Comparison of ENCODE assay signal across 13 cellular contexts in the genomic region with DNA sequence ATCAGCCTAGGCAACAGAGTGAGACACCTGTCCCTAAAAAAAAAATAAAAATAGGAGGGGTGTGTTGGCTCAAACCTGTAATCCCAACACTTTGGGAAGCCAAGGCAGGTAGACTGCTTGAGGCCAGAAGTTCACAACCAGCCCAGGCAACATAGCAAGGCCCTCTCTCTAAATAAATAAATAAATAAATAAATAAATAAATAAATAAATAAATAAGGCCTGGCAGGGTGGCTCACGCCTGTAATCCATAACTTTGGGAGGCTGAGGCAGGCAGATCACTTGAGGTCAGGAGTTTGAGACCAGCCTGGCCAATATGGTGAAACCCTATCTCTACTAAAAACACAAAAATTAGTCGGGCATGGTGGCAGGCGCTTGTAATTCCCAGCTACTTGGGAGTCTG. TPM values are rescaled to one million over a fixed set of nuclear protein-coding genes. Genes with fewer than 3 reads are reported as not detected.
A peak's percentile ranks its signal among the peaks of the same experiment; 100 is the strongest.
DNase-seq lines count a peak whose midpoint lies in the region; ATAC-seq, FAIRE-seq and TF ChIP-seq lines count a peak whose summit lies in the region.
"Not testable (repeated sequence)": the region's sequence is repeated elsewhere in the genome, so short reads cannot be mapped to it uniquely, and the experiment has no call there.
"Had no signal": no experiment of that assay in that cellular context is flagged by ENCODE, and none has a peak within 500 bp of the region (broad histone marks: within the 10 kb centered on the region; RNA-seq: fewer than 3 reads in every experiment).

No MANE protein-coding gene starts in this region.

- H3K18ac ChIP-seq in IMR-90 (ENCODE audit: low read depth, low read length) = not testable (repeated sequence)

- dilution Hi-C loops in IMR-90 (cut with HindIII; ENCODE audit: low sequenced_read_pairs, unreplicated experiment) = not testable (repeated sequence)

- H2BK5ac ChIP-seq in IMR-90 (ENCODE audit: low read depth, low read length, poor library complexity, severe bottlenecking) = not testable (repeated sequence)

- intact Hi-C loops in IMR-90 (cut with micrococcal nuclease); psoas muscle (cut with DNase I): not testable (repeated sequence)

- POLR2A ChIA-PET in A549 (lab: Yijun Ruan, JAX); IMR-90 (lab: Charles Lee; ENCODE audit: unreplicated experiment): not testable (repeated sequence)

- H3K36me3 ChIP-seq in IMR-90 (ENCODE audit: control insufficient read depth, insufficient read depth, low read length); RWPE2 (ENCODE audit: low read depth); psoas muscle (ENCODE audit: insufficient read depth in 1 of 2, low read depth in 1 of 2): not testable (repeated sequence)

- WGBS in A549 (ENCODE audit: missing lambda C conversion rate) = 88% methylated on average over 3 of the region's 3 CpGs
- no CpG with 5 or more reads among the region's 3 CpGs for WGBS in IMR-90 (ENCODE audit: extremely low coverage in 2 of 2, insufficient read length in 1 of 2), 2 experiments
- 79 to 90% (median 85%) methylated on average over 3 of the region's 3 CpGs for WGBS in psoas muscle, 3 donors

- H3K14ac ChIP-seq in IMR-90 (replicated peaks; ENCODE audit: low read depth, low read length) = not testable (repeated sequence)

- H3K4me1 Mint-ChIP-seq in chondrocyte (ENCODE audit: low read depth) = peaks cover 38% of the 10 kb centered on the region

- not testable (repeated sequence) for DNase-seq in A549 (ENCODE audit: low read depth in 1 of 2, low spot score in 1 of 2); IMR-90; RWPE2 (ENCODE audit: low spot score); chondrocyte (ENCODE audit: low spot score); epithelial cell of prostate (ENCODE audit: low read depth, low spot score); psoas muscle

- TF ChIP-seq CTCF in A549 (IDR thresholded peaks at IDR 0.05); IMR-90 (conservative IDR thresholded peaks at IDR 0.05; ENCODE audit: low read depth, low read length); RWPE2 (IDR thresholded peaks at IDR 0.05; ENCODE audit: poor library complexity, severe bottlenecking); chondrocyte (IDR thresholded peaks at IDR 0.05); psoas muscle (IDR thresholded peaks at IDR 0.05): not testable (repeated sequence)

- H3K27ac ChIP-seq in A549; IMR-90 (ENCODE audit: insufficient read depth, low read length): not testable (repeated sequence)
- H3K27ac ChIP-seq in RWPE2 (ENCODE audit: poor library complexity, severe bottlenecking) = peak overlapping the region; percentile 37
- peak overlapping the region; percentile 14 for H3K27ac ChIP-seq in epithelial cell of prostate
- H3K27ac ChIP-seq in psoas muscle = peak overlapping the region; percentile 51

- H3K79me1 ChIP-seq in IMR-90 (ENCODE audit: low read depth in 1 of 2, low read length in 2 of 2) = peaks cover 10 to 82% of the 10 kb centered on the region in 2 experiments

- not testable (repeated sequence) for H2BK20ac ChIP-seq in IMR-90 (ENCODE audit: low read depth, low read length)

- not testable (repeated sequence) for H3K27me3 Mint-ChIP-seq in chondrocyte (ENCODE audit: low read depth)

- H2BK15ac ChIP-seq in IMR-90 (ENCODE audit: low read depth, low read length) = not testable (repeated sequence)

- H4K20me1 ChIP-seq in IMR-90 (ENCODE audit: insufficient read depth, low read length) = peaks cover 89% of the 10 kb centered on the region

- H3K4me3 Mint-ChIP-seq in chondrocyte (ENCODE audit: unreplicated experiment) = not testable (repeated sequence)

- H3K4ac ChIP-seq in IMR-90 (ENCODE audit: low read depth, low read length) = not testable (repeated sequence)

- H4K5ac ChIP-seq in IMR-90 (ENCODE audit: low read depth, low read length) = not testable (repeated sequence)

- H3K4me1 ChIP-seq in A549 (peaks cover 37% of the 10 kb centered on the region), RWPE2 (ENCODE audit: insufficient read depth, poor library complexity, severe bottlenecking) (peaks cover 30% of the 10 kb centered on the region), psoas muscle (peaks cover 34% of the 10 kb centered on the region)
- H3K4me1 ChIP-seq in IMR-90 (ENCODE audit: control insufficient read depth, insufficient read depth, low read length) = not testable (repeated sequence)

- H3K56ac ChIP-seq in IMR-90 (ENCODE audit: extremely low read depth, insufficient read depth, low read length) = not testable (repeated sequence)

- CTCF ChIA-PET in A549 (lab: Yijun Ruan, JAX) = interaction anchor here (1.0 kb wide), 1 partner anchor 101 kb away, joined by 3 read pairs; no protein-coding TSS in a partner anchor
- CTCF ChIA-PET in IMR-90 (lab: Yijun Ruan, JAX) = interaction anchor here (0.5 kb wide), 1 partner anchor 10 kb away, joined by 3 read pairs; no protein-coding TSS in a partner anchor

- not testable (repeated sequence) for ATAC-seq in A549; IMR-90 (ENCODE audit: low read depth); RWPE2 (ENCODE audit: low read depth); psoas muscle

- not testable (repeated sequence) for BruUV-seq in IMR-90 (replicated peaks; lab: Mats Ljungman, UMichigan)

- not testable (repeated sequence) for TF ChIP-seq RAD21 in A549 (conservative IDR thresholded peaks at IDR 0.05 in 1 of 2, IDR thresholded peaks at IDR 0.05 in 1 of 2); IMR-90 (IDR thresholded peaks at IDR 0.05; ENCODE audit: low read length)

- H3K4me3 ChIP-seq in A549; IMR-90 (ENCODE audit: insufficient read depth, low read depth, low read length); RWPE2 (ENCODE audit: severe bottlenecking); psoas muscle: not testable (repeated sequence)

- H2AK5ac ChIP-seq in IMR-90 (ENCODE audit: low read depth, low read length) = peak overlapping the region; percentile 35; the same call in 1 of the 2 replicates

- H2AFZ ChIP-seq in IMR-90 (replicated peaks; ENCODE audit: low read length, poor library complexity) = not testable (repeated sequence)

- in situ Hi-C loops in IMR-90 (cut with MboI; ENCODE audit: low sequenced_read_pairs) = not testable (repeated sequence)

- not testable (repeated sequence) for H2AK9ac ChIP-seq in IMR-90 (replicated peaks; ENCODE audit: low read depth, low read length, poor library complexity)

- H4K8ac ChIP-seq in IMR-90 (ENCODE audit: low read depth in 2 of 2, low read length in 2 of 2) = not testable (repeated sequence)

- not testable (repeated sequence) for H3K23ac ChIP-seq in IMR-90 (ENCODE audit: low read depth, low read length)

- TF ChIP-seq EP300 in A549 (IDR thresholded peaks at IDR 0.05) = not testable (repeated sequence)

- H3K9me3 ChIP-seq in A549 (peaks cover 10% of the 10 kb centered on the region; the same call in 1 of the 3 replicates), psoas muscle (peaks cover 14% of the 10 kb centered on the region)
- H3K9me3 ChIP-seq in IMR-90 (ENCODE audit: control insufficient read depth, insufficient read depth, low read length); RWPE2 (ENCODE audit: severe bottlenecking): not testable (repeated sequence)

- peaks cover 23% of the 10 kb centered on the region for H3K9me1 ChIP-seq in IMR-90 (ENCODE audit: insufficient read depth, low read length)

- not testable (repeated sequence) for FAIRE-seq in A549 (lab: Jason Lieb, UNC)

- not testable (repeated sequence) for H3K36me3 Mint-ChIP-seq in chondrocyte (ENCODE audit: low read depth)

- H3K9me3 Mint-ChIP-seq in chondrocyte (ENCODE audit: low read depth) = peaks cover 17% of the 10 kb centered on the region

- not testable (repeated sequence) for H3K9ac ChIP-seq in IMR-90 (ENCODE audit: low read depth, low read length)

- peak overlapping the region; percentile 10 for H3K27ac Mint-ChIP-seq in chondrocyte (ENCODE audit: unreplicated experiment)

- not testable (repeated sequence) for H4K91ac ChIP-seq in IMR-90 (ENCODE audit: insufficient read depth, low read depth, low read length)

- not testable (repeated sequence) for TF ChIP-seq POLR2A in A549 (IDR thresholded peaks at IDR 0.05; ENCODE audit: low read length); IMR-90 (IDR thresholded peaks at IDR 0.05; ENCODE audit: low read depth, low read length)

- H2BK120ac ChIP-seq in IMR-90 (ENCODE audit: low read depth, low read length) = not testable (repeated sequence)

- not testable (repeated sequence) for H3K27me3 ChIP-seq in IMR-90 (ENCODE audit: control insufficient read depth, insufficient read depth, low read length); RWPE2 (ENCODE audit: insufficient read depth, poor library complexity, severe bottlenecking); psoas muscle (ENCODE audit: insufficient read depth in 3 of 3, low read length in 2 of 3)

- 0 out of 3 replicates have a peak overlapping the region, but pooled peaks have one; percentile 31 for H3K4me2 ChIP-seq in A549
- not testable (repeated sequence) for H3K4me2 ChIP-seq in IMR-90 (ENCODE audit: low read depth, low read length)

RNA-seq across cellular contexts. Expression of gene MRTFA, which starts 11.2 kb away (rescaled TPM):
- polyA plus RNA-seq in A549 (2011; rRNA removed) = 6.8 and 12.8 TPM in 2 replicates
- 10.8 and 13.9 TPM in 2 replicates for polyA plus RNA-seq in A549 (2012; cell fraction: cytosol; rRNA removed)
- 42.4 and 49.9 TPM in 2 replicates for polyA plus RNA-seq in A549 (2012; cell fraction: nucleus; rRNA removed)
- polyA plus RNA-seq in A549 (2017; fragmentation: RNase III; extraction: RNeasy Plus Mini Kit Qiagen cat#74134 plus additional on column Dnase treatment) = 41.6 to 48.5 TPM (median 48.3 TPM) in 3 replicates
- polyA minus RNA-seq in A549 (2011; rRNA and poly(A)+ RNA removed) = 52.3 and 59.4 TPM in 2 replicates
- 12.5 and 15.3 TPM in 2 replicates for total RNA-seq in IMR-90 (2012; rRNA removed)
- 17.1 and 17.2 TPM in 2 replicates for polyA plus RNA-seq in IMR-90 (2012; rRNA removed)
- 27.6 and 38.8 TPM in 2 replicates for polyA plus RNA-seq in IMR-90 (2012; cell fraction: cytosol; rRNA removed)
- 38.3 and 56.9 TPM in 2 replicates for polyA plus RNA-seq in IMR-90 (2012; cell fraction: nucleus; rRNA removed; ENCODE audit: low replicate concordance)
- 58.2 to 69.8 TPM (median 65.3 TPM) in 3 replicates for total RNA-seq in chondrocyte
- total RNA-seq in psoas muscle = 10 to 100 TPM; 15.7 to 24.0 (median 20.0) TPM
- 10 to 100 TPM; 10.1 to 14.2 (median 14.2) TPM for polyA plus RNA-seq in psoas muscle

RNA-seq across cellular contexts. Expression of gene MCHR1, which starts 54.0 kb away (rescaled TPM):
- not detected in 2 replicates for polyA plus RNA-seq in A549 (2011; rRNA removed)
- 0.05 and 0.09 TPM in 2 replicates for polyA plus RNA-seq in A549 (2012; cell fraction: cytosol; rRNA removed)
- 0.28 TPM in 1 of 2 replicates, not detected in the other for polyA plus RNA-seq in A549 (2012; cell fraction: nucleus; rRNA removed)
- not detected in 3 replicates for polyA plus RNA-seq in A549 (2017; fragmentation: RNase III; extraction: RNeasy Plus Mini Kit Qiagen cat#74134 plus additional on column Dnase treatment)
- polyA minus RNA-seq in A549 (2011; rRNA and poly(A)+ RNA removed) = 0.33 TPM in 1 of 2 replicates, not detected in the other
- total RNA-seq in IMR-90 (2012; rRNA removed) = 1.4 and 1.7 TPM in 2 replicates
- 3.2 and 3.5 TPM in 2 replicates for polyA plus RNA-seq in IMR-90 (2012; rRNA removed)
- polyA plus RNA-seq in IMR-90 (2012; cell fraction: cytosol; rRNA removed) = 0.79 and 4.5 TPM in 2 replicates
- polyA plus RNA-seq in IMR-90 (2012; cell fraction: nucleus; rRNA removed; ENCODE audit: low replicate concordance) = 2.0 TPM in 2 replicates
- 0.17 to 0.38 TPM in 2 of 3 replicates, not detected in the other for total RNA-seq in chondrocyte
- 1 to 10 TPM in 1 of 4 donors, under 1 TPM in 1, not detected in 2; 0.21 to 1.2 TPM for total RNA-seq in psoas muscle
- polyA plus RNA-seq in psoas muscle = under 1 TPM in 2 of 3 donors, not detected in 1; 0.04 to 0.08 TPM
- total RNA-seq: A172; A673; CD4-positive, alpha-beta memory T cell; CD4-positive, CD25-positive, alpha-beta regulatory T cell; CD8-positive, alpha-beta memory T cell; Daoy; GM12878 had no signal
- polyA plus RNA-seq: CD4-positive, alpha-beta memory T cell; CD4-positive, CD25-positive, alpha-beta regulatory T cell; CD8-positive, alpha-beta memory T cell; GM12878 had no signal
